ENCODE assay signal across 23 cellular contexts in genomic region chr18:2306641-2307040, GRCh38.
"Had no signal": no experiment of that assay in that cellular context is flagged by ENCODE, and none has a peak within 500 bp of the region (broad histone marks: within the 10 kb centered on the region; RNA-seq: fewer than 3 reads in every experiment).

No MANE protein-coding gene starts in this region.

- H3K9ac ChIP-seq: KMS-11 had no signal

- H3K27ac ChIP-seq: KMS-11, RWPE1 had no signal

- H3K4me2 ChIP-seq: KMS-11 had no signal

- ATAC-seq: HepG2, Panc1 had no signal

- DNase-seq: IMR-90, Kasumi-1, MV-4-11, NCI-H1048, NCI-H1105, NCI-H1417 treated with DMSO at 0.1 percent for 48 hours, NCI-H146, NCI-H1694 treated with DMSO at 0.1 percent for 48 hours, NCI-H1930, NCI-H2081 treated with DMSO at 0.1 percent for 48 hours, NCI-H2171, NCI-H226, NCI-H446, NCI-H510A, NCI-H524 treated with DMSO at 0.1 percent for 48 hours, NCI-H69, NCI-H774, SHP77, SW 1271 had no signal
